Comparison of ENCODE assay signal across 14 cellular contexts in genomic region chr10:30997536-30998252, GRCh38. TPM values are rescaled to one million over a fixed set of nuclear protein-coding genes. Genes with fewer than 3 reads are reported as not detected.
DNase-seq lines count a peak whose midpoint lies in the region; ATAC-seq and TF ChIP-seq lines count a peak whose summit lies in the region.
"Had no signal": no experiment of that assay in that cellular context is flagged by ENCODE, and none has a peak within 500 bp of the region (broad histone marks: within the 10 kb centered on the region; RNA-seq: fewer than 3 reads in every experiment).

No MANE protein-coding gene starts in this region.

- no peaks in the 10 kb centered on the region for H3K27me3 Mint-ChIP-seq in activated naive CD4-positive, alpha-beta T cell treated with anti-CD3 and anti-CD28 coated beads, Interleukin-2, amount 50 U/mL, for 24 hours
- no peaks in the 10 kb centered on the region for H3K27me3 Mint-ChIP-seq in dendritic cell treated with granulocyte-macrophage colony-stimulating factor and Interleukin-4, amounts not matched to agents 40 ng/mL and 50 ng/mL, for 4 days
- H3K27me3 Mint-ChIP-seq in endodermal cell (ENCODE audit: insufficient read depth), result no peaks in the 10 kb centered on the region

- peaks cover 39% of the 10 kb centered on the region for H3K4me1 Mint-ChIP-seq in activated naive CD4-positive, alpha-beta T cell treated with anti-CD3 and anti-CD28 coated beads, Interleukin-2, amount 50 U/mL, for 24 hours
- H3K4me1 Mint-ChIP-seq in dendritic cell treated with granulocyte-macrophage colony-stimulating factor and Interleukin-4, amounts not matched to agents 40 ng/mL and 50 ng/mL, for 4 days (ENCODE audit: low read depth), result peaks cover 57% of the 10 kb centered on the region
- peaks cover 9% of the 10 kb centered on the region for H3K4me1 Mint-ChIP-seq in endodermal cell

- no peak for TF ChIP-seq POLR2A in upper lobe of left lung (IDR thresholded peaks at IDR 0.05)

- H3K36me3 ChIP-seq in upper lobe of left lung, result no peaks in the 10 kb centered on the region
- no peaks in the 10 kb centered on the region for H3K36me3 ChIP-seq in endodermal cell (ENCODE audit: control insufficient read depth, insufficient read depth, low read length)
- H3K36me3 ChIP-seq: pancreas, transverse colon had no signal

- no peak overlapping the region for H3K9ac ChIP-seq in endodermal cell (ENCODE audit: extremely low read depth, low read length, poor library complexity, severe bottlenecking)

- TF ChIP-seq CTCF in upper lobe of left lung (IDR thresholded peaks at IDR 0.05), result no peak
- no peak for TF ChIP-seq CTCF in endodermal cell (conservative IDR thresholded peaks at IDR 0.05)

- H3K4me1 ChIP-seq in upper lobe of left lung (peaks cover 5 to 31% (median 19%) of the 10 kb centered on the region in 4 donors), endodermal cell (ENCODE audit: control insufficient read depth, insufficient read depth, low read length) (peaks cover 5% of the 10 kb centered on the region)

- WGBS in upper lobe of left lung, 2 donors, result 76 to 78% methylated on average over 3 of the region's 3 CpGs
- 100% methylated on average over 1 to 3 of the region's 3 CpGs for WGBS in endodermal cell (ENCODE audit: insufficient coverage in 1 of 2, insufficient read length in 1 of 2), 2 experiments

- H3K9me3 ChIP-seq in upper lobe of left lung (peaks cover 0 to 3% (median 0%) of the 10 kb centered on the region in 4 donors), endodermal cell (ENCODE audit: control insufficient read depth, low read length) (peaks cover 38% of the 10 kb centered on the region)
- H3K9me3 ChIP-seq: pancreas had no signal

- TF ChIP-seq EP300 in upper lobe of left lung (IDR thresholded peaks at IDR 0.05), result no peak

- H3K27ac ChIP-seq in upper lobe of left lung (peak overlapping the region; percentile 36 to 84 (median 77)), endodermal cell (ENCODE audit: low read depth, low read length) (no peak overlapping the region)
- H3K27ac ChIP-seq: dorsolateral prefrontal cortex had no signal

- H3K4me3 Mint-ChIP-seq in activated naive CD4-positive, alpha-beta T cell treated with anti-CD3 and anti-CD28 coated beads, Interleukin-2, amount 50 U/mL, for 24 hours, result peak overlapping the region; percentile 57
- H3K4me3 Mint-ChIP-seq in dendritic cell treated with granulocyte-macrophage colony-stimulating factor and Interleukin-4, amounts not matched to agents 40 ng/mL and 50 ng/mL, for 4 days, result peak overlapping the region; percentile 64
- no peak overlapping the region for H3K4me3 Mint-ChIP-seq in endodermal cell

- intact Hi-C loops in dendritic cell treated with granulocyte-macrophage colony-stimulating factor and Interleukin-4, amounts not matched to agents 40 ng/mL and 50 ng/mL, for 4 days (cut with micrococcal nuclease), result no loop called here

- ATAC-seq in upper lobe of left lung (ENCODE audit: low FRiP score in 2 of 2), result no peak
- ATAC-seq: pancreas had no signal

- H3K36me3 Mint-ChIP-seq in activated naive CD4-positive, alpha-beta T cell treated with anti-CD3 and anti-CD28 coated beads, Interleukin-2, amount 50 U/mL, for 24 hours, result peaks cover 7% of the 10 kb centered on the region
- peaks cover 39% of the 10 kb centered on the region for H3K36me3 Mint-ChIP-seq in dendritic cell treated with granulocyte-macrophage colony-stimulating factor and Interleukin-4, amounts not matched to agents 40 ng/mL and 50 ng/mL, for 4 days (ENCODE audit: low read depth)
- peaks cover 15% of the 10 kb centered on the region for H3K36me3 Mint-ChIP-seq in endodermal cell (ENCODE audit: low read depth)

- no peaks in the 10 kb centered on the region for H3K27me3 ChIP-seq in upper lobe of left lung
- H3K27me3 ChIP-seq in endodermal cell (ENCODE audit: control insufficient read depth, insufficient read depth, low read length, poor library complexity, severe bottlenecking), result no peaks in the 10 kb centered on the region
- H3K27me3 ChIP-seq: ascending aorta, dorsolateral prefrontal cortex, pancreas, transverse colon had no signal

- peak overlapping the region in 2 of 4 donors; percentile 19 to 26 for H3K4me3 ChIP-seq in upper lobe of left lung
- H3K4me3 ChIP-seq in endodermal cell (ENCODE audit: low read length), result no peak overlapping the region
- H3K4me3 ChIP-seq: pancreas had no signal

- DNase-seq in activated naive CD4-positive, alpha-beta T cell treated with anti-CD3 and anti-CD28 coated beads, Interleukin-2, amount 50 U/mL, for 16 hours, result no peak
- DNase-seq in RKO (ENCODE audit: low spot score), result peak; percentile 100
- DNase-seq in upper lobe of left lung, result no peak
- no peak for DNase-seq in SW 1271 (lab: John Stamatoyannopoulos, UW)
- no peak for DNase-seq in stimulated activated CD4-positive, alpha-beta T cell treated with anti-CD3 and anti-CD28 coated beads, Interleukin-4, amount 100 ng/mL, for 4 hours
- no peak for DNase-seq in endodermal cell
- DNase-seq: dorsolateral prefrontal cortex, mesendoderm, NCI-H1436, pancreas, transverse colon had no signal

- H3K9me3 Mint-ChIP-seq in activated naive CD4-positive, alpha-beta T cell treated with anti-CD3 and anti-CD28 coated beads, Interleukin-2, amount 50 U/mL, for 24 hours, result peaks cover 5% of the 10 kb centered on the region
- H3K9me3 Mint-ChIP-seq in dendritic cell treated with granulocyte-macrophage colony-stimulating factor and Interleukin-4, amounts not matched to agents 40 ng/mL and 50 ng/mL, for 4 days, result peaks cover 8% of the 10 kb centered on the region
- H3K9me3 Mint-ChIP-seq in endodermal cell, result peaks cover 28% of the 10 kb centered on the region

- peak overlapping the region; percentile 24 for H3K27ac Mint-ChIP-seq in activated naive CD4-positive, alpha-beta T cell treated with anti-CD3 and anti-CD28 coated beads, Interleukin-2, amount 50 U/mL, for 24 hours
- peak overlapping the region; percentile 96 for H3K27ac Mint-ChIP-seq in dendritic cell treated with granulocyte-macrophage colony-stimulating factor and Interleukin-4, amounts not matched to agents 40 ng/mL and 50 ng/mL, for 4 days
- H3K27ac Mint-ChIP-seq in endodermal cell, result no peak overlapping the region

RNA-seq across cellular contexts. Expression of gene ZNF438, which starts 34.0 kb away (rescaled TPM):
- total RNA-seq in upper lobe of left lung (10 to 100 TPM; 10.5 to 25.1 (median 13.7) TPM), endodermal cell (1 to 10 TPM; 2.6 to 3.0 TPM)
- polyA plus RNA-seq in endodermal cell (2013, experiment 1 of 2), result 6.0 TPM
- 5.8 TPM for polyA plus RNA-seq in endodermal cell (2013, experiment 2 of 2)
